ENCODE assay signal across 8 cellular contexts in the genomic region with DNA sequence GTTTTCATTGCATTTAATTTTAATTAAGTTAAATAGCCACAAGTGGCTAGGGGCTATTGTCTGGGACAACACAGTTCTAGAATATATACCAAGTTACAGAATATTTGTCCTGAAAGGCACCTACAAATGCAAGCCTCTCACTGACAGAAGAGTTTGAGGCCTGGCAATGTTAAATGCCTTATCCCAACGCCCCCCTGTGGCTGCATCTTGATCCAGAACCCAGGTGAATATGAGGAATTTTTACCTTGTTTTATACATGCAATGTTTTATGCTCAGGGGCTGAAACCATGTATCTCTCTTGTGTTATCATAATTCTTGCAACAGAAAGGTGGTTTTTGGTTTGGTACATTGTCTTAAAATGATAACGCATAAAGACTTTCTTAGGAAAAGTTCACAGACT.
DNase-seq lines count a peak whose midpoint lies in the region; ATAC-seq and TF ChIP-seq lines count a peak whose summit lies in the region.

No MANE protein-coding gene starts in this region.

- H3K4me3 Mint-ChIP-seq in type B pancreatic cell = no peak overlapping the region

- peaks cover 8% of the 10 kb centered on the region for H3K4me1 Mint-ChIP-seq in type B pancreatic cell (ENCODE audit: unreplicated experiment)

- peaks cover 5% of the 10 kb centered on the region for H3K27me3 Mint-ChIP-seq in type B pancreatic cell

- TF ChIP-seq CTCF in fibroblast of the aortic adventitia (IDR thresholded peaks at IDR 0.05; ENCODE audit: insufficient read depth, low read length) = peak; percentile 54
- peak; percentile 64 for TF ChIP-seq CTCF in type B pancreatic cell (conservative IDR thresholded peaks at IDR 0.05)

- DNase-seq in left ventricle myocardium superior (peak; percentile 42), left cardiac atrium (no peak), NCI-H526 treated with DMSO at 0.1 percent for 48 hours (lab: John Stamatoyannopoulos, UW) (peak; percentile 23), fibroblast of the aortic adventitia (ENCODE audit: low read depth) (peak; percentile 26), type B pancreatic cell (ENCODE audit: extremely low spot score, unreplicated experiment) (no peak), ureter (ENCODE audit: low spot score) (no peak), GOT3 (lab: John Stamatoyannopoulos, UW) (no peak)

- no peak overlapping the region for H3K4me3 ChIP-seq in fibroblast of the aortic adventitia (ENCODE audit: low read depth, low read length)

- ATAC-seq in left ventricle myocardium superior = no peak
- ATAC-seq in left cardiac atrium = no peak
- no peak for ATAC-seq in HG03442 (IDR thresholded peaks at IDR 0.05; ENCODE audit: unreplicated experiment)

- H3K27ac Mint-ChIP-seq in type B pancreatic cell = no peak overlapping the region

- H3K9me3 Mint-ChIP-seq in type B pancreatic cell = no peaks in the 10 kb centered on the region

- intact Hi-C loops in left ventricle myocardium superior (cut with micrococcal nuclease) (loop anchor here (10.0 kb wide), 1 partner anchor 73 kb away; no protein-coding TSS in a partner anchor), left cardiac atrium (cut with DNase I) (no loop called here)

- H3K36me3 Mint-ChIP-seq in type B pancreatic cell = no peaks in the 10 kb centered on the region

Comparison
In these comparisons a context has a peak if more than half of its experiments do, and no peak if none do; other contexts are left out.
1. DNase-seq: peak in left ventricle myocardium superior (single experiment), NCI-H526 treated with DMSO at 0.1 percent for 48 hours (single experiment) and fibroblast of the aortic adventitia (single experiment); none in left cardiac atrium (single experiment), type B pancreatic cell (single experiment), ureter (single experiment) and GOT3 (single experiment).